In the genomic region with DNA sequence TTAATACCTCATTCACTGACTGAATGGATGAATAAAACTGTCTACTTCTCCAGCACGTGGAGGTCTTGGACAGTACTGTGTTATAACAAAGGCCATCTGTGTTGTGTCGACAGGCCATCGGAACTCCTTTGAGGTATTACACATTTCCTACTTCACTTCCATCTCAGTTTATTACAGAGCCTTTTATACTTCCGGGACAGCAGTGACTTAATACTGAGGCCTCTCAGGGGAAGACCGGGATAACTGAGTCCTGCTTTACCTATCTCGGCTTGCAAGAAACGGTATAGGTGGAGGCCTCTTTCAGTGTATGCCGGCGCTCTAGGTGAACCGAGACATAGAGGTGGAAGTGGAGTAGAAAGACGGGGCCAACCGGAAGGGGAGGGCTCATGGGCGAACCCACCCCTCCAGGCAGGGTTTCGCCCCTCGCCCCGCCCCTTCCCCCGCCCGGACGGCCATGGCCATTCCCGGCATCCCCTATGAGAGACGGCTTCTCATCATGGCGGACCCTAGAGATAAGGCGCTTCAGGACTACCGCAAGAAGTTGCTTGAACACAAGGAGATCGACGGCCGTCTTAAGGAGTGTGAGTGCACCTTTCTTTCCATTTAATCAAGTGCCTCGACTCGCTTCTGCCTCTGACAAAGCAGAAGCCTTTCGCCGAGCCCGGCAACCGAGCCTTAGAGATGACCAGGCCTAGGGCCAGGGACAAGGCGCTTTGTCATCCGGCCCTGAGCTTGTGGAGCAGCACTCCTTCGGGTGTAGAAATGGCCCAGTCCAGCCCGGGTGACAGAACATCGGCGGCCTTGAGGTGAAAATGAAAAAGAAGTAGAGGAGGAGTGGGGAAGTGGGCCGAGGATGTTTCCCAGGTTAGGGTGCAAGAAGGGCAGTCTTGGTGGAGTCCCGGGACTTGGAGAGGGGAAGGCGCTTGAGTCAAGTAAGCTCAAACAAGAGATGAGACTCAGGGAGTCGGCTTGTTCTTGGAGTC, we compare ENCODE assay signal across 8 cellular contexts. TPM values are rescaled to one million over a fixed set of nuclear protein-coding genes. Genes with fewer than 3 reads are reported as not detected.
A peak's percentile ranks its signal among the peaks of the same experiment; 100 is the strongest.
DNase-seq lines count a peak whose midpoint lies in the region; ATAC-seq and TF ChIP-seq lines count a peak whose summit lies in the region.

Gene PSMC6 (plus strand): TSS at position 477 of the 983 bp plus-strand sequence. CDS start 20 bp downstream, at position 497.

- peak within 1 kb of the TSS; percentile 60 for H2AFZ ChIP-seq in H9 (ENCODE audit: low read length)

- H4K5ac ChIP-seq in H9 (ENCODE audit: insufficient read length, low read depth, low read length): no peak within 1 kb of the TSS

- H3K36me3 Mint-ChIP-seq in H9 (ENCODE audit: insufficient read depth in 1 of 3, low read depth in 3 of 3): peaks cover 31 to 52% (median 47%) of the 10 kb centered on the region in 3 experiments
- peaks cover 48% of the 10 kb centered on the region for H3K36me3 Mint-ChIP-seq in nephron progenitor cell (ENCODE audit: low read depth)

- H3K4me2 ChIP-seq in H9 (ENCODE audit: insufficient read depth, insufficient read length, low read length): peak within 1 kb of the TSS; percentile 93

- ATAC-seq in stimulated activated naive CD8-positive, alpha-beta T cell treated with anti-CD3 and anti-CD28 coated beads, Interleukin-15, amount 100 ng/mL, for 72 hours: peak; percentile 98

- no peaks in the 10 kb centered on the region for H3K27me3 ChIP-seq in H9 (ENCODE audit: insufficient read depth, low read length)

- no peaks in the 10 kb centered on the region; the same call in 1 of the 2 replicates for H3K9me3 ChIP-seq in ES-I3 (ENCODE audit: control insufficient read depth, insufficient read depth, low read length)
- no peaks in the 10 kb centered on the region for H3K9me3 ChIP-seq in H9 (ENCODE audit: control insufficient read depth, low read depth, low read length)

- H3K4me1 Mint-ChIP-seq in H9 (peaks cover 10 to 21% of the 10 kb centered on the region in 2 experiments), nephron progenitor cell (peaks cover 28% of the 10 kb centered on the region)
- H3K4me1 Mint-ChIP-seq in stimulated activated naive CD8-positive, alpha-beta T cell treated with anti-CD3 and anti-CD28 coated beads, Interleukin-15, amount 100 ng/mL, for 72 hours: peaks cover 42% of the 10 kb centered on the region

- H4K91ac ChIP-seq in H9 (ENCODE audit: insufficient read length, low read depth, low read length): no peak within 1 kb of the TSS

- peak within 1 kb of the TSS; percentile 98 for H3K9ac ChIP-seq in ES-I3 (ENCODE audit: low read depth, low read length)
- H3K9ac ChIP-seq in H9 (ENCODE audit: extremely low read depth, insufficient read length, low read length): peak within 1 kb of the TSS; percentile 99

- H3K27me3 Mint-ChIP-seq in H9 (ENCODE audit: low read depth): no peaks in the 10 kb centered on the region; the same call in 1 of the 2 replicates
- H3K27me3 Mint-ChIP-seq in nephron progenitor cell (ENCODE audit: low read depth, poor library complexity): peaks cover 4% of the 10 kb centered on the region
- no peaks in the 10 kb centered on the region for H3K27me3 Mint-ChIP-seq in stimulated activated naive CD8-positive, alpha-beta T cell treated with anti-CD3 and anti-CD28 coated beads, Interleukin-15, amount 100 ng/mL, for 72 hours

- peaks cover 8% of the 10 kb centered on the region for H3K79me1 ChIP-seq in H9 (ENCODE audit: insufficient read depth, low read depth, low read length, poor library complexity, severe bottlenecking)

- H3K79me2 ChIP-seq in H9 (ENCODE audit: insufficient read depth, low read length): peaks cover 10% of the 10 kb centered on the region; the same call in 1 of the 2 replicates

- H3K23ac ChIP-seq in H9 (ENCODE audit: insufficient read length, low read depth, low read length): no peak within 1 kb of the TSS

- no peak within 1 kb of the TSS for H2BK12ac ChIP-seq in H9 (ENCODE audit: insufficient read length, low read depth, low read length)

- no peak within 1 kb of the TSS for H3K27ac ChIP-seq in H9 (ENCODE audit: insufficient read length, low read depth, low read length)

- H3T11ph ChIP-seq in H9 (ENCODE audit: low read length): no peak within 1 kb of the TSS

- TF ChIP-seq CTCF in H9 (conservative IDR thresholded peaks at IDR 0.05) (no peak), fibroblast of pulmonary artery (IDR thresholded peaks at IDR 0.05; ENCODE audit: low read length, missing control alignments) (no peak), nephron progenitor cell (IDR thresholded peaks at IDR 0.05) (no peak)

- H3K4me3 Mint-ChIP-seq in H9 (peak within 1 kb of the TSS; percentile 100), nephron progenitor cell (peak within 1 kb of the TSS; percentile 100)
- peak within 1 kb of the TSS; percentile 96 to 100 for H3K4me3 Mint-ChIP-seq in stimulated activated naive CD8-positive, alpha-beta T cell treated with anti-CD3 and anti-CD28 coated beads, Interleukin-15, amount 100 ng/mL, for 72 hours

- H3K27ac Mint-ChIP-seq in H9: peak within 1 kb of the TSS; percentile 98 to 100 (median 99)
- peak within 1 kb of the TSS; percentile 100 for H3K27ac Mint-ChIP-seq in nephron progenitor cell
- H3K27ac Mint-ChIP-seq in stimulated activated naive CD8-positive, alpha-beta T cell treated with anti-CD3 and anti-CD28 coated beads, Interleukin-15, amount 100 ng/mL, for 72 hours: peak within 1 kb of the TSS; percentile 97 to 99

- H2BK15ac ChIP-seq in H9 (ENCODE audit: low read depth, low read length): no peak within 1 kb of the TSS

- H3K4ac ChIP-seq in H9 (ENCODE audit: low read depth, low read length): no peak within 1 kb of the TSS

- no peak within 1 kb of the TSS for H3K56ac ChIP-seq in H9 (ENCODE audit: insufficient read length, low read depth, low read length)

- peak within 1 kb of the TSS; percentile 75 for H2BK5ac ChIP-seq in H9 (ENCODE audit: insufficient read length, low read length)

- peaks cover 6% of the 10 kb centered on the region; the same call in 1 of the 2 replicates for H3K4me1 ChIP-seq in ES-I3 (ENCODE audit: insufficient read depth, low read length)
- no peaks in the 10 kb centered on the region for H3K4me1 ChIP-seq in H9 (ENCODE audit: insufficient read depth, low read length)

- H3K14ac ChIP-seq in H9 (ENCODE audit: insufficient read depth, low read length): peak within 1 kb of the TSS; percentile 94

- no peak within 1 kb of the TSS for H2AK5ac ChIP-seq in H9 (ENCODE audit: insufficient read length, low read length)

- H3K36me3 ChIP-seq in ES-I3 (ENCODE audit: insufficient read depth, low read length): peaks cover 10% of the 10 kb centered on the region

- DNase-seq in H9 (peak; percentile 94), M059J (ENCODE audit: low read depth) (peak; percentile 89), fibroblast of pulmonary artery (ENCODE audit: low read depth) (peak; percentile 88), nephron progenitor cell (peak; percentile 96)
- DNase-seq in activated T-helper 9 cell treated with anti-CD3 and anti-CD28 coated beads, Interleukin-2, amount 50 U/mL, for 16 hours (ENCODE audit: low read depth): peak; percentile 93
- DNase-seq in stimulated activated naive CD8-positive, alpha-beta T cell treated with anti-CD3 and anti-CD28 coated beads, Interleukin-15, amount 100 ng/mL, for 72 hours: peak; percentile 83 to 87

- H4K20me1 ChIP-seq in H9 (ENCODE audit: control insufficient read depth, insufficient read depth, insufficient read length): no peaks in the 10 kb centered on the region

- no peak within 1 kb of the TSS for H4K8ac ChIP-seq in H9 (replicated peaks; ENCODE audit: insufficient read length, low read depth, low read length)

- no peak within 1 kb of the TSS for H2BK20ac ChIP-seq in H9 (ENCODE audit: low read depth, low read length, poor library complexity, severe bottlenecking)

- H3K9me3 Mint-ChIP-seq in H9 (no peaks in the 10 kb centered on the region; a peak in 1 of 5 replicates), nephron progenitor cell (peaks cover 8% of the 10 kb centered on the region)
- no peaks in the 10 kb centered on the region for H3K9me3 Mint-ChIP-seq in stimulated activated naive CD8-positive, alpha-beta T cell treated with anti-CD3 and anti-CD28 coated beads, Interleukin-15, amount 100 ng/mL, for 72 hours

- peak within 1 kb of the TSS; percentile 93 for H3K4me3 ChIP-seq in fibroblast of pulmonary artery (replicated peaks; ENCODE audit: low read depth, low read length)

- no peaks in the 10 kb centered on the region for H3K23me2 ChIP-seq in H9 (ENCODE audit: insufficient read length, low read depth, low read length, poor library complexity, severe bottlenecking)

- peak within 1 kb of the TSS; percentile 88 for H3K18ac ChIP-seq in H9 (ENCODE audit: insufficient read length, low read depth, low read length)

- no peak within 1 kb of the TSS for H2BK120ac ChIP-seq in H9 (ENCODE audit: low read depth, low read length, poor library complexity, severe bottlenecking)

- peak; percentile 98 for TF ChIP-seq POLR2A in Raji (IDR thresholded peaks at IDR 0.05; ENCODE audit: insufficient read depth, low read depth, low read length)

- no CpG with 5 or more reads among the region's 43 CpGs for WGBS in H9 (ENCODE audit: extremely low coverage, insufficient read length, low lambda C conversion rate)

RNA-seq across cellular contexts. Expression of gene PSMC6, which starts in this region (rescaled TPM):
- total RNA-seq in H9 (2021): 98.1 and 103 TPM in 2 replicates
- total RNA-seq in M059J (2014; rRNA removed; shearing (Covaris generic)): 131 and 189 TPM in 2 replicates
